ENCODE assay signal across 16 cellular contexts in genomic region chr2:238955648-238956531, GRCh38.
DNase-seq lines count a peak whose midpoint lies in the region; ATAC-seq, FAIRE-seq and TF ChIP-seq lines count a peak whose summit lies in the region.
"Had no signal": no experiment of that assay in that cellular context is flagged by ENCODE, and none has a peak within 500 bp of the region (broad histone marks: within the 10 kb centered on the region; RNA-seq: fewer than 3 reads in every experiment).

No MANE protein-coding gene starts in this region.

- intact Hi-C loops in HepG2 (cut with micrococcal nuclease; ENCODE audit: unreplicated experiment) = no loop called here

- no peak for TF ChIP-seq RAD21 in HepG2 (CRISPR knock-in tag; IDR thresholded peaks at IDR 0.05)

- POLR2A ChIA-PET in HepG2 (lab: Yijun Ruan, JAX) = no interaction called here

- H3K27me3 ChIP-seq in HepG2 (ENCODE audit: control insufficient read depth in 1 of 2, insufficient read depth in 2 of 2, low read length in 2 of 2) = peaks cover 3 to 48% of the 10 kb centered on the region in 2 experiments; a peak in 4 of 5 replicates
- H3K27me3 ChIP-seq: breast epithelium, esophagus muscularis mucosa had no signal

- H3K4me1 ChIP-seq in HepG2 (ENCODE audit: insufficient read depth, low read length) = no peaks in the 10 kb centered on the region
- H3K4me1 ChIP-seq: breast epithelium, lower lobe of right lung had no signal

- H3K4me1 Mint-ChIP-seq in osteocyte (ENCODE audit: unreplicated experiment) = peaks cover 5% of the 10 kb centered on the region
- H3K4me1 Mint-ChIP-seq: activated naive CD8-positive, alpha-beta T cell treated with anti-CD3 and anti-CD28 coated beads, Interleukin-2, amount 10 ng/mL, durations not matched to agents 7 days and 5 days; naive thymus-derived CD4-positive, alpha-beta T cell had no signal

- H4K20me1 ChIP-seq in HepG2 (ENCODE audit: insufficient read depth, low read length) = no peaks in the 10 kb centered on the region

- no peaks in the 10 kb centered on the region for H3K36me3 ChIP-seq in HepG2 (replicated peaks in 1 of 2; ENCODE audit: control insufficient read depth in 1 of 2, insufficient read depth in 2 of 2, low read length in 2 of 2)
- H3K36me3 ChIP-seq: breast epithelium, esophagus muscularis mucosa, lower lobe of right lung had no signal

- no peaks in the 10 kb centered on the region for H3K9me3 Mint-ChIP-seq in osteocyte (ENCODE audit: unreplicated experiment)
- H3K9me3 Mint-ChIP-seq: activated naive CD8-positive, alpha-beta T cell treated with anti-CD3 and anti-CD28 coated beads, Interleukin-2, amount 10 ng/mL, durations not matched to agents 7 days and 5 days had no signal

- TF ChIP-seq EP300 in HepG2 (IDR thresholded peaks at IDR 0.05; ENCODE audit: low read depth in 2 of 2, low read length in 2 of 2) = no peak
- no peak for TF ChIP-seq EP300 in HepG2 (CRISPR knock-in tag; IDR thresholded peaks at IDR 0.05; ENCODE audit: borderline replicate concordance)

- TF ChIP-seq CTCF in fibroblast of mammary gland (conservative IDR thresholded peaks at IDR 0.05; ENCODE audit: control insufficient read depth, insufficient read depth, low read depth, low read length) (no peak), osteocyte (IDR thresholded peaks at IDR 0.05) (no peak), HepG2 (CRISPR knock-in tag; IDR thresholded peaks at IDR 0.05) (no peak)

- FAIRE-seq in HepG2 (lab: Jason Lieb, UNC) = no peak

- no TSS peak for BruUV-seq in HepG2 (replicated peaks; lab: Mats Ljungman, UMichigan)

- H3K4me3 ChIP-seq in fibroblast of mammary gland (ENCODE audit: control insufficient read depth, low read depth, low read length) = no peak overlapping the region
- H3K4me3 ChIP-seq in HepG2 (replicated peaks in 1 of 3; ENCODE audit: insufficient read depth in 1 of 3, low read depth in 2 of 3, low read length in 3 of 3) = no peak overlapping the region
- H3K4me3 ChIP-seq: breast epithelium, esophagus muscularis mucosa, lower lobe of right lung, SK-N-MC had no signal

- no peaks in the 10 kb centered on the region for H3K9me3 ChIP-seq in HepG2 (ENCODE audit: low read length)
- H3K9me3 ChIP-seq: breast epithelium, esophagus muscularis mucosa, lower lobe of right lung had no signal

- in situ Hi-C loops in HepG2 (cut with HindIII; ENCODE audit: extremely low pct_ligation_motif_present, low pct_unique_long_range_greater_than_20kb) = no loop called here

- H3K4me2 ChIP-seq in HepG2 (ENCODE audit: low read depth, low read length) = no peak overlapping the region

- no peak overlapping the region for H2AFZ ChIP-seq in HepG2 (ENCODE audit: low read length)

- no peak overlapping the region for H3K27ac Mint-ChIP-seq in osteocyte (ENCODE audit: unreplicated experiment)
- H3K27ac Mint-ChIP-seq: activated naive CD8-positive, alpha-beta T cell treated with anti-CD3 and anti-CD28 coated beads, Interleukin-2, amount 10 ng/mL, durations not matched to agents 7 days and 5 days; dendritic cell treated with granulocyte-macrophage colony-stimulating factor and Interleukin-4, amounts not matched to agents 40 ng/mL and 50 ng/mL, for 4 days had no signal

- WGBS in HepG2 (ENCODE audit: low lambda C conversion rate) = 23% methylated on average over 10 of the region's 10 CpGs

- H3K27ac ChIP-seq in HepG2 (ENCODE audit: extremely low read length, insufficient read depth, low read length) = no peak overlapping the region
- H3K27ac ChIP-seq: breast epithelium, esophagus muscularis mucosa, lower lobe of right lung, SK-N-MC had no signal

- TF ChIP-seq POLR2A in HepG2 (IDR thresholded peaks at IDR 0.05; ENCODE audit: insufficient read depth in 1 of 2, low read depth in 2 of 2, low read length in 2 of 2) = no peak

- peak; percentile 36 for DNase-seq in EL
- DNase-seq in M059J (ENCODE audit: low read depth) = peak; percentile 21
- peak; percentile 86 for DNase-seq in fibroblast of mammary gland (ENCODE audit: low read depth)
- DNase-seq in osteocyte (ENCODE audit: extremely low spot score, unreplicated experiment) = peak; percentile 57
- DNase-seq in HepG2 (ENCODE audit: low spot score) = no peak
- no peak for DNase-seq in NK-92 (lab: John Stamatoyannopoulos, UW; ENCODE audit: unreplicated experiment)
- DNase-seq in COR-L47 (lab: John Stamatoyannopoulos, UW) = no peak
- DNase-seq: activated CD4-positive, CD25-positive, alpha-beta regulatory T cell; activated naive CD8-positive, alpha-beta T cell treated with anti-CD3 and anti-CD28 coated beads, Interleukin-2, amount 10 ng/mL, durations not matched to agents 7 days and 5 days; lower lobe of right lung; naive thymus-derived CD4-positive, alpha-beta T cell had no signal

- CTCF ChIA-PET in HepG2 (lab: Yijun Ruan, JAX; ENCODE audit: low intra/inter-chr PET ratio, low total read pairs) = no interaction called here

- ATAC-seq in GM19023 (IDR thresholded peaks at IDR 0.05; ENCODE audit: unreplicated experiment) (no peak), HepG2 (no peak)
- ATAC-seq: lower lobe of right lung; naive thymus-derived CD4-positive, alpha-beta T cell had no signal

- no peaks in the 10 kb centered on the region for H3K79me2 ChIP-seq in HepG2 (ENCODE audit: insufficient read depth, low read length)

- no peak overlapping the region for H3K9ac ChIP-seq in HepG2 (ENCODE audit: insufficient read depth, low read depth, low read length)

- peaks cover 40% of the 10 kb centered on the region for H3K27me3 Mint-ChIP-seq in osteocyte (ENCODE audit: unreplicated experiment)

- H3K4me3 Mint-ChIP-seq in osteocyte (ENCODE audit: unreplicated experiment) = no peak overlapping the region
- H3K4me3 Mint-ChIP-seq: activated naive CD8-positive, alpha-beta T cell treated with anti-CD3 and anti-CD28 coated beads, Interleukin-2, amount 10 ng/mL, durations not matched to agents 7 days and 5 days; dendritic cell treated with granulocyte-macrophage colony-stimulating factor and Interleukin-4, amounts not matched to agents 40 ng/mL and 50 ng/mL, for 4 days; naive thymus-derived CD4-positive, alpha-beta T cell had no signal

- no peaks in the 10 kb centered on the region for H3K36me3 Mint-ChIP-seq in osteocyte (ENCODE audit: unreplicated experiment)
- H3K36me3 Mint-ChIP-seq: activated naive CD8-positive, alpha-beta T cell treated with anti-CD3 and anti-CD28 coated beads, Interleukin-2, amount 10 ng/mL, durations not matched to agents 7 days and 5 days; naive thymus-derived CD4-positive, alpha-beta T cell had no signal

TF ChIP-seq in HepG2, 621 proteins besides CTCF, POLR2A, EP300 and RAD21 (continues in another document):
- no peak for TF ChIP-seq BORCS8-MEF2B (CRISPR knock-in tag; IDR thresholded peaks at IDR 0.05)
- TF ChIP-seq, protein P1, sequence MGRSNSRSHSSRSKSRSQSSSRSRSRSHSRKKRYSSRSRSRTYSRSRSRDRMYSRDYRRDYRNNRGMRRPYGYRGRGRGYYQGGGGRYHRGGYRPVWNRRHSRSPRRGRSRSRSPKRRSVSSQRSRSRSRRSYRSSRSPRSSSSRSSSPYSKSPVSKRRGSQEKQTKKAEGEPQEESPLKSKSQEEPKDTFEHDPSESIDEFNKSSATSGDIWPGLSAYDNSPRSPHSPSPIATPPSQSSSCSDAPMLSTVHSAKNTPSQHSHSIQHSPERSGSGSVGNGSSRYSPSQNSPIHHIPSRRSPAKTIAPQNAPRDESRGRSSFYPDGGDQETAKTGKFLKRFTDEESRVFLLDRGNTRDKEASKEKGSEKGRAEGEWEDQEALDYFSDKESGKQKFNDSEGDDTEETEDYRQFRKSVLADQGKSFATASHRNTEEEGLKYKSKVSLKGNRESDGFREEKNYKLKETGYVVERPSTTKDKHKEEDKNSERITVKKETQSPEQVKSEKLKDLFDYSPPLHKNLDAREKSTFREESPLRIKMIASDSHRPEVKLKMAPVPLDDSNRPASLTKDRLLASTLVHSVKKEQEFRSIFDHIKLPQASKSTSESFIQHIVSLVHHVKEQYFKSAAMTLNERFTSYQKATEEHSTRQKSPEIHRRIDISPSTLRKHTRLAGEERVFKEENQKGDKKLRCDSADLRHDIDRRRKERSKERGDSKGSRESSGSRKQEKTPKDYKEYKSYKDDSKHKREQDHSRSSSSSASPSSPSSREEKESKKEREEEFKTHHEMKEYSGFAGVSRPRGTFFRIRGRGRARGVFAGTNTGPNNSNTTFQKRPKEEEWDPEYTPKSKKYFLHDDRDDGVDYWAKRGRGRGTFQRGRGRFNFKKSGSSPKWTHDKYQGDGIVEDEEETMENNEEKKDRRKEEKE (IDR thresholded peaks at IDR 0.05) = no peak
- no peak for TF ChIP-seq ZNF720 (CRISPR knock-in tag; IDR thresholded peaks at IDR 0.05)
- no peak for TF ChIP-seq ZNF460 (CRISPR knock-in tag; IDR thresholded peaks at IDR 0.05; ENCODE audit: borderline replicate concordance)
- no peak for TF ChIP-seq RFX3 (CRISPR knock-in tag; IDR thresholded peaks at IDR 0.05)
- TF ChIP-seq, protein P2, sequence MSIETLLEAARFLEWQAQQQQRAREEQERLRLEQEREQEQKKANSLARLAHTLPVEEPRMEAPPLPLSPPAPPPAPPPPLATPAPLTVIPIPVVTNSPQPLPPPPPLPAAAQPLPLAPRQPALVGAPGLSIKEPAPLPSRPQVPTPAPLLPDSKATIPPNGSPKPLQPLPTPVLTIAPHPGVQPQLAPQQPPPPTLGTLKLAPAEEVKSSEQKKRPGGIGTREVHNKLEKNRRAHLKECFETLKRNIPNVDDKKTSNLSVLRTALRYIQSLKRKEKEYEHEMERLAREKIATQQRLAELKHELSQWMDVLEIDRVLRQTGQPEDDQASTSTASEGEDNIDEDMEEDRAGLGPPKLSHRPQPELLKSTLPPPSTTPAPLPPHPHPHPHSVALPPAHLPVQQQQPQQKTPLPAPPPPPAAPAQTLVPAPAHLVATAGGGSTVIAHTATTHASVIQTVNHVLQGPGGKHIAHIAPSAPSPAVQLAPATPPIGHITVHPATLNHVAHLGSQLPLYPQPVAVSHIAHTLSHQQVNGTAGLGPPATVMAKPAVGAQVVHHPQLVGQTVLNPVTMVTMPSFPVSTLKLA (IDR thresholded peaks at IDR 0.05) = no peak
- no peak for TF ChIP-seq ZNF44 (CRISPR knock-in tag; IDR thresholded peaks at IDR 0.05)
- TF ChIP-seq PHF8 (CRISPR knock-in tag; IDR thresholded peaks at IDR 0.05) = no peak
- TF ChIP-seq HOXA5 (CRISPR knock-in tag; IDR thresholded peaks at IDR 0.05) = no peak
- TF ChIP-seq, protein P3, sequence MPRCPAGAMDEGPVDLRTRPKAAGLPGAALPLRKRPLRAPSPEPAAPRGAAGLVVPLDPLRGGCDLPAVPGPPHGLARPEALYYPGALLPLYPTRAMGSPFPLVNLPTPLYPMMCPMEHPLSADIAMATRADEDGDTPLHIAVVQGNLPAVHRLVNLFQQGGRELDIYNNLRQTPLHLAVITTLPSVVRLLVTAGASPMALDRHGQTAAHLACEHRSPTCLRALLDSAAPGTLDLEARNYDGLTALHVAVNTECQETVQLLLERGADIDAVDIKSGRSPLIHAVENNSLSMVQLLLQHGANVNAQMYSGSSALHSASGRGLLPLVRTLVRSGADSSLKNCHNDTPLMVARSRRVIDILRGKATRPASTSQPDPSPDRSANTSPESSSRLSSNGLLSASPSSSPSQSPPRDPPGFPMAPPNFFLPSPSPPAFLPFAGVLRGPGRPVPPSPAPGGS (CRISPR knock-in tag; IDR thresholded peaks at IDR 0.05) = no peak

Comparison
In these comparisons a context has a peak if more than half of its experiments do, and no peak if none do; other contexts are left out.
1. DNase-seq: peak in EL (single experiment), M059J (single experiment), fibroblast of mammary gland (single experiment) and osteocyte (single experiment); none in HepG2 (single experiment), NK-92 (single experiment) and COR-L47 (single experiment).